12 cellular contexts compared by ENCODE assay signal in the genomic region with DNA sequence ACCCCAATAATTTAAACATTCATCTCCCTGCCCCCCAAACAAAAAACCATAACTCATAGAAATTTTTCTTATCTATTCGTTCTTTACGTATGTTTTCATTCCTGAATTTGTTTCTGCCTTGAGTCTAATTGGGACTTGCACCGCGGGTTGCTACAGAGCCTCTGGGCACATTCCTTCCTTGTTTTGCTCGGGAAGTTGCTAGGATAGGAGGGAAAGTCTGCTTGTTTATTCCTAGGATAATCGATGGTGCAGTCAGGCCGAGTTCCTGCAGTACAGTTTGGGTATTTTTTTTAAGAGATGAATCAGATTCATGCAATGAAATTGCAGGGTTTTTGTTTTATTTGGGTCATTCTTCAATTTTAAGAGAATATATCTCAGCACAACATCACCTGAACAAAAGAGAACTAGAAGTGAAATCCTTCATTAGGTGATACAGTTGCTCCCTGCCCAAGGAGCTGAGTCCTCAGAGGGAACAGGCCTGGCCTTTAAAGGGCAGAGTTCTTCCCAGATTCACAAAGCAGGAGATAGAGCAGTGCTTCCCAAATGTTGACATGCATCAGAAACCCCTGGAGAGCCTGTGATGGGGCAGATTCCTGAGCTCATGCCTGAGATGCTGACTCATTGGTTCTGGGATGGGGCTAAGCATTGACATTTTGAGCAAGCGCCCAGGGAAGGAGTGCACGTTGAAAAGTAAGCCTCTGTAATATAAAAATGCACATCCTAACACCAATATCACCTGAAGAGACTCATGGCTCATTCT.
DNase-seq lines count a peak whose midpoint lies in the region; ATAC-seq and TF ChIP-seq lines count a peak whose summit lies in the region.
"Had no signal": no experiment of that assay in that cellular context is flagged by ENCODE, and none has a peak within 500 bp of the region (broad histone marks: within the 10 kb centered on the region; RNA-seq: fewer than 3 reads in every experiment).

No MANE protein-coding gene starts in this region.

- no peak overlapping the region for H3K18ac ChIP-seq in mesendoderm (ENCODE audit: low read length)

- DNase-seq in A673 (ENCODE audit: low spot score) (peak; percentile 41), M059J (ENCODE audit: low read depth) (peak; percentile 84), endodermal cell (peak; percentile 86), mesendoderm (peak; percentile 96), GM10266 (ENCODE audit: extremely low spot score) (no peak)
- no peak for DNase-seq in CD4-positive, alpha-beta memory T cell
- DNase-seq: dorsolateral prefrontal cortex; lower lobe of right lung; NK-92 treated with Interleukin-12 subunit alpha and Interleukin-12 subunit beta, amount 100 ng/mL, for 24 hours; T-helper 9 cell had no signal

- no peak overlapping the region for H3K23ac ChIP-seq in mesendoderm (ENCODE audit: low read length)

- H3K4me1 Mint-ChIP-seq in endodermal cell = peaks cover 10% of the 10 kb centered on the region
- peaks cover 2 to 6% (median 3%) of the 10 kb centered on the region in 4 donors for H3K4me1 Mint-ChIP-seq in CD4-positive, alpha-beta memory T cell

- BruUV-seq in A673 (replicated peaks; lab: Mats Ljungman, UMichigan) = no TSS peak

- H3K27me3 ChIP-seq in A673 (replicated peaks; ENCODE audit: insufficient read depth, low read depth, low read length, poor library complexity) (no peaks in the 10 kb centered on the region), endodermal cell (ENCODE audit: control insufficient read depth, insufficient read depth, low read length, poor library complexity, severe bottlenecking) (no peaks in the 10 kb centered on the region), mesendoderm (ENCODE audit: insufficient read depth, low read length, poor library complexity) (no peaks in the 10 kb centered on the region)
- no peaks in the 10 kb centered on the region for H3K27me3 ChIP-seq in CD4-positive, alpha-beta memory T cell (ENCODE audit: insufficient read depth, low read length)

- H2BK120ac ChIP-seq in mesendoderm (ENCODE audit: low read depth, low read length) = no peak overlapping the region

- H3K4me3 ChIP-seq in A673 (ENCODE audit: low read depth, low read length, poor library complexity, severe bottlenecking) (no peak overlapping the region), endodermal cell (ENCODE audit: low read length) (peak overlapping the region; percentile 23), mesendoderm (ENCODE audit: low read length) (no peak overlapping the region)
- no peak overlapping the region for H3K4me3 ChIP-seq in CD4-positive, alpha-beta memory T cell (ENCODE audit: low read length in 2 of 2)
- H3K4me3 ChIP-seq: dorsolateral prefrontal cortex, lower lobe of right lung had no signal

- no peaks in the 10 kb centered on the region for H3K36me3 Mint-ChIP-seq in endodermal cell (ENCODE audit: low read depth)
- H3K36me3 Mint-ChIP-seq in CD4-positive, alpha-beta memory T cell = no peaks in the 10 kb centered on the region

- peaks cover 3% of the 10 kb centered on the region for H3K27me3 Mint-ChIP-seq in endodermal cell (ENCODE audit: insufficient read depth)
- H3K27me3 Mint-ChIP-seq in CD4-positive, alpha-beta memory T cell = no peaks in the 10 kb centered on the region

- intact Hi-C loops in A673 (cut with micrococcal nuclease; ENCODE audit: unreplicated experiment) = loop anchor here (10.0 kb wide), 2 partner anchors 196 to 316 kb away; a partner anchor contains a TSS
- intact Hi-C loops in CD4-positive, alpha-beta memory T cell (cut with micrococcal nuclease) = no loop called here

- no peak overlapping the region for H4K8ac ChIP-seq in mesendoderm (ENCODE audit: low read depth, low read length)

- ATAC-seq in HG03342 (IDR thresholded peaks at IDR 0.05; ENCODE audit: unreplicated experiment) (no peak), HG02642 (IDR thresholded peaks at IDR 0.05; ENCODE audit: poor library complexity, unreplicated experiment) (no peak)
- ATAC-seq: lower lobe of right lung had no signal

- H2BK15ac ChIP-seq in mesendoderm (replicated peaks; ENCODE audit: low read depth) = no peak overlapping the region

- H3K9ac ChIP-seq in endodermal cell (ENCODE audit: extremely low read depth, low read length, poor library complexity, severe bottlenecking) (peak overlapping the region; percentile 30), mesendoderm (ENCODE audit: low read length) (no peak overlapping the region)

- CTCF ChIA-PET in A673 (lab: Charles Lee) = no interaction called here
- CTCF ChIA-PET in CD4-positive, alpha-beta memory T cell (lab: Charles Lee; ENCODE audit: partially characterized antibody) = no interaction called here

- peak overlapping the region; percentile 42 for H3K56ac ChIP-seq in mesendoderm (ENCODE audit: low read length)

- no peak overlapping the region for H4K5ac ChIP-seq in mesendoderm (ENCODE audit: low read length)

- H3K36me3 ChIP-seq in A673 (ENCODE audit: insufficient read depth, low read length, poor library complexity, severe bottlenecking) = no peaks in the 10 kb centered on the region
- no peaks in the 10 kb centered on the region for H3K36me3 ChIP-seq in endodermal cell (ENCODE audit: control insufficient read depth, insufficient read depth, low read length)
- no peaks in the 10 kb centered on the region for H3K36me3 ChIP-seq in mesendoderm (ENCODE audit: control insufficient read depth, insufficient read depth, low read length)
- no peaks in the 10 kb centered on the region for H3K36me3 ChIP-seq in CD4-positive, alpha-beta memory T cell (ENCODE audit: insufficient read depth, low read length)
- H3K36me3 ChIP-seq: lower lobe of right lung had no signal

- no peak overlapping the region for H2BK5ac ChIP-seq in mesendoderm (ENCODE audit: low read length)

- H3K4me2 ChIP-seq in mesendoderm (ENCODE audit: low read length) = no peak overlapping the region

- no peak overlapping the region for H3K4ac ChIP-seq in mesendoderm (ENCODE audit: low read depth, low read length)

- H3K4me1 ChIP-seq in A673 (ENCODE audit: insufficient read depth, low read length, poor library complexity, severe bottlenecking) (peaks cover 29% of the 10 kb centered on the region), endodermal cell (ENCODE audit: control insufficient read depth, insufficient read depth, low read length) (no peaks in the 10 kb centered on the region), mesendoderm (ENCODE audit: control insufficient read depth, low read depth, low read length) (no peaks in the 10 kb centered on the region)
- H3K4me1 ChIP-seq in CD4-positive, alpha-beta memory T cell (ENCODE audit: insufficient read depth, low read length) = peaks cover 4% of the 10 kb centered on the region
- H3K4me1 ChIP-seq: lower lobe of right lung had no signal

- peak overlapping the region; percentile 21 for H3K27ac ChIP-seq in A673 (ENCODE audit: low read depth, low read length, poor library complexity, severe bottlenecking)
- H3K27ac ChIP-seq in endodermal cell (ENCODE audit: low read depth, low read length) = peak overlapping the region; percentile 19
- H3K27ac ChIP-seq in mesendoderm (ENCODE audit: low read depth, low read length) = peak overlapping the region; percentile 70
- H3K27ac ChIP-seq in CD4-positive, alpha-beta memory T cell (ENCODE audit: low read depth, low read length) = no peak overlapping the region
- H3K27ac ChIP-seq: lower lobe of right lung had no signal

- POLR2A ChIA-PET in A673 (lab: Charles Lee; ENCODE audit: low non-redundant PET) = no interaction called here
- POLR2A ChIA-PET in CD4-positive, alpha-beta memory T cell (lab: Charles Lee; ENCODE audit: partially characterized antibody) = no interaction called here

- no peaks in the 10 kb centered on the region for H3K79me2 ChIP-seq in mesendoderm (ENCODE audit: control insufficient read depth, insufficient read depth, low read length)

- TF ChIP-seq CTCF in A673 (conservative IDR thresholded peaks at IDR 0.05; ENCODE audit: low read depth, low read length) (no peak), endodermal cell (conservative IDR thresholded peaks at IDR 0.05) (no peak), GM10266 (IDR thresholded peaks at IDR 0.05; ENCODE audit: control insufficient read depth, insufficient read depth, low read depth, missing control alignments) (no peak)

- H3K9me3 ChIP-seq in A673 (ENCODE audit: low read depth, low read length, poor library complexity, severe bottlenecking) (peaks cover 18% of the 10 kb centered on the region), endodermal cell (ENCODE audit: control insufficient read depth, low read length) (no peaks in the 10 kb centered on the region)
- no peaks in the 10 kb centered on the region for H3K9me3 ChIP-seq in CD4-positive, alpha-beta memory T cell (ENCODE audit: control insufficient read depth in 1 of 2, low read length in 2 of 2)
- H3K9me3 ChIP-seq: lower lobe of right lung had no signal

- H2AK5ac ChIP-seq in mesendoderm (ENCODE audit: low read length) = no peak overlapping the region

- no peaks in the 10 kb centered on the region for H3K79me1 ChIP-seq in mesendoderm (ENCODE audit: low read length)

- H3K27ac Mint-ChIP-seq in endodermal cell = peak overlapping the region; percentile 70
- no peak overlapping the region for H3K27ac Mint-ChIP-seq in CD4-positive, alpha-beta memory T cell

- 45% methylated on average over 9 of the region's 9 CpGs; no CpG with 5 or more reads in 1 of the 2 experiments for WGBS in endodermal cell (ENCODE audit: insufficient coverage in 1 of 2, insufficient read length in 1 of 2), 2 experiments
- WGBS in mesendoderm (ENCODE audit: extremely low coverage, insufficient coverage, low lambda C conversion rate) = no CpG with 5 or more reads among the region's 9 CpGs

- no peak overlapping the region for H3K4me3 Mint-ChIP-seq in endodermal cell
- no peak overlapping the region for H3K4me3 Mint-ChIP-seq in CD4-positive, alpha-beta memory T cell

- peaks cover 47% of the 10 kb centered on the region for H3K9me3 Mint-ChIP-seq in endodermal cell
- peaks cover 0 to 8% (median 3%) of the 10 kb centered on the region in 8 donors for H3K9me3 Mint-ChIP-seq in CD4-positive, alpha-beta memory T cell

Comparison
In these comparisons a context has a peak if more than half of its experiments do, and no peak if none do; other contexts are left out.
1. DNase-seq: peak in A673 (single experiment), M059J (single experiment), endodermal cell (single experiment) and mesendoderm (single experiment); none in GM10266 (single experiment) and CD4-positive, alpha-beta memory T cell (0 of 5).